20 cellular contexts compared by ENCODE assay signal in the genomic region with DNA sequence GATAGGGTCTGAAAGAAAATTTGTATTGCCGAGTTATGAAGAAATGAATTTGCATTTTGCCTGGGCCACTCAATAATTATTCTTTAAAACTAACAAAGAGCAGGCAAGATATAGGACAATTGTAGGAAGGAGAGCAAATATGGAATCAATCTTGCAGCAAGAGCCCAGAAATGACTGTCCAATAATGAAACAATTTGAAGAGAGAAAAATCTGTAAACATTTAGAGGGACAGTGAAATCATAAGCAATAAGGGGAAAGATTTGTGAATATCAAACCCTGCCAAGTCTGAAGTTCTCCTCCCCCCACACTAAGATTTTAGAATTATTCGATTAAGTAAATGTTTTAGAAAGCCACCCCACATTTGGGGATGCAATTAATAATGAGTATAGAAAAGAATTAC.
"Had no signal": no experiment of that assay in that cellular context is flagged by ENCODE, and none has a peak within 500 bp of the region (broad histone marks: within the 10 kb centered on the region; RNA-seq: fewer than 3 reads in every experiment).

No MANE protein-coding gene starts in this region.

- H3K9me3 ChIP-seq: SJSA1 had no signal

- H3K27me3 ChIP-seq: SJSA1 had no signal

- H3K27ac ChIP-seq: SJSA1, SK-N-MC had no signal

- H3K4me3 ChIP-seq: SJSA1, SK-N-MC had no signal

- DNase-seq: Karpas-422, KG1, MM.1S, NCI-H1092 treated with DMSO at 0.1 percent for 48 hours, NCI-H1436, NCI-H187, NCI-H2029, NCI-H2081 treated with DMSO at 0.1 percent for 48 hours, NCI-H2171, NCI-H226, NCI-H446, NCI-H510A, NCI-H524 treated with DMSO at 0.1 percent for 48 hours, NCI-H69, NCI-H774, Right ventricle myocardium superior, RPMI8226, SIG-M5 had no signal

- H3K36me3 ChIP-seq: SJSA1 had no signal
